Comparison of ENCODE assay signal across 8 cellular contexts in genomic region chr18:3248670-3249359, GRCh38. TPM values are rescaled to one million over a fixed set of nuclear protein-coding genes. Genes with fewer than 3 reads are reported as not detected.
DNase-seq lines count a peak whose midpoint lies in the region; ATAC-seq and TF ChIP-seq lines count a peak whose summit lies in the region.

No MANE protein-coding gene starts in this region.

- H2AFZ ChIP-seq in neural progenitor cell (replicated peaks), result no peak overlapping the region

- peaks cover 15% of the 10 kb centered on the region for H3K27me3 Mint-ChIP-seq in endothelial cell (ENCODE audit: unreplicated experiment)
- peaks cover 2% of the 10 kb centered on the region for H3K27me3 Mint-ChIP-seq in neural progenitor cell (ENCODE audit: insufficient read depth, low read depth)

- H3K4me3 ChIP-seq in BLaER1 treated with 17β-estradiol and CSF1 and Interleukin-3, amounts not matched to agents 10 nM and 100 nM, result peak overlapping the region; percentile 87 to 100 (median 92)
- H3K4me3 ChIP-seq in neural progenitor cell, result peak overlapping the region; percentile 95

- peaks cover 29% of the 10 kb centered on the region for H3F3A ChIP-seq in neural progenitor cell (ENCODE audit: low read depth)

- H3K79me2 ChIP-seq in neural progenitor cell (ENCODE audit: low read depth), result peaks cover 58% of the 10 kb centered on the region

- no peaks in the 10 kb centered on the region for H3K9me3 Mint-ChIP-seq in endothelial cell (ENCODE audit: unreplicated experiment)
- no peaks in the 10 kb centered on the region for H3K9me3 Mint-ChIP-seq in neural progenitor cell

- peaks cover 49 to 70% (median 60%) of the 10 kb centered on the region in 10 experiments for H3K4me1 ChIP-seq in BLaER1 treated with 17β-estradiol and CSF1 and Interleukin-3, amounts not matched to agents 10 nM and 100 nM
- peaks cover 17% of the 10 kb centered on the region for H3K4me1 ChIP-seq in neural progenitor cell

- H3K4me1 Mint-ChIP-seq in endothelial cell (ENCODE audit: unreplicated experiment) (peaks cover 37% of the 10 kb centered on the region), neural progenitor cell (peaks cover 21% of the 10 kb centered on the region)

- peaks cover 15% of the 10 kb centered on the region for H3K36me3 Mint-ChIP-seq in endothelial cell (ENCODE audit: low read depth, unreplicated experiment)
- peaks cover 6% of the 10 kb centered on the region for H3K36me3 Mint-ChIP-seq in neural progenitor cell

- peak overlapping the region; percentile 98 for H3K4me3 Mint-ChIP-seq in endothelial cell (ENCODE audit: unreplicated experiment)
- H3K4me3 Mint-ChIP-seq in neural progenitor cell, result peak overlapping the region; percentile 93

- peaks cover 8 to 53% (median 51%) of the 10 kb centered on the region in 11 experiments; a peak in 21 of 22 replicates for H4K20me1 ChIP-seq in BLaER1 treated with 17β-estradiol and CSF1 and Interleukin-3, amounts not matched to agents 10 nM and 100 nM
- peaks cover 46% of the 10 kb centered on the region for H4K20me1 ChIP-seq in neural progenitor cell (ENCODE audit: low read depth)

- H3K27ac Mint-ChIP-seq in endothelial cell (ENCODE audit: unreplicated experiment) (peak overlapping the region; percentile 99), neural progenitor cell (peak overlapping the region; percentile 93)

- H3K4me2 ChIP-seq in BLaER1 treated with 17β-estradiol and CSF1 and Interleukin-3, amounts not matched to agents 10 nM and 100 nM, result peak overlapping the region; percentile 87 to 97 (median 92)
- peak overlapping the region; percentile 97 for H3K4me2 ChIP-seq in neural progenitor cell

- no peaks in the 10 kb centered on the region for H3K9me3 ChIP-seq in BLaER1 treated with 17β-estradiol and CSF1 and Interleukin-3, amounts not matched to agents 10 nM and 100 nM (replicated peaks in 1 of 11)
- H3K9me3 ChIP-seq in neural progenitor cell (ENCODE audit: low read depth), result no peaks in the 10 kb centered on the region

- DNase-seq in H4 (ENCODE audit: low spot score), result peak; percentile 59
- no peak for DNase-seq in endothelial cell (ENCODE audit: low spot score)
- DNase-seq in neural progenitor cell (ENCODE audit: low spot score), result peak; percentile 31
- no peak for DNase-seq in ureter (ENCODE audit: low spot score)
- DNase-seq in NCI-H1694 (lab: John Stamatoyannopoulos, UW), result no peak
- no peak for DNase-seq in OCI-M2 (lab: John Stamatoyannopoulos, UW; ENCODE audit: unreplicated experiment)

- no peak for ATAC-seq in SK-N-SH treated with all-trans-retinoic acid at 6 μM for 48 hours

- peak overlapping the region; percentile 92 to 100 (median 97) for H3K9ac ChIP-seq in BLaER1 treated with 17β-estradiol and CSF1 and Interleukin-3, amounts not matched to agents 10 nM and 100 nM
- peak overlapping the region; percentile 90 for H3K9ac ChIP-seq in neural progenitor cell

- peaks cover 23 to 47% (median 32%) of the 10 kb centered on the region in 11 experiments for H3K36me3 ChIP-seq in BLaER1 treated with 17β-estradiol and CSF1 and Interleukin-3, amounts not matched to agents 10 nM and 100 nM
- H3K36me3 ChIP-seq in neural progenitor cell, result peaks cover 7% of the 10 kb centered on the region

- H3K27me3 ChIP-seq in BLaER1 treated with 17β-estradiol and CSF1 and Interleukin-3, amounts not matched to agents 10 nM and 100 nM, result no peaks in the 10 kb centered on the region
- no peaks in the 10 kb centered on the region for H3K27me3 ChIP-seq in neural progenitor cell

- TF ChIP-seq CTCF in endothelial cell (IDR thresholded peaks at IDR 0.05; ENCODE audit: unreplicated experiment), result no peak
- no peak for TF ChIP-seq CTCF in neural progenitor cell (IDR thresholded peaks at IDR 0.05)

- H3K27ac ChIP-seq in BLaER1 treated with 17β-estradiol and CSF1 and Interleukin-3, amounts not matched to agents 10 nM and 100 nM, result peak overlapping the region; percentile 96 to 100 (median 98); a peak in 21 of 22 replicates
- no peak overlapping the region for H3K27ac ChIP-seq in neural progenitor cell

TF ChIP-seq in SK-N-SH treated with all-trans-retinoic acid at 6 μM for 48 hours, 23 proteins besides CTCF, POLR2A, EP300 and RAD21:
- TF ChIP-seq ZC3H10 (CRISPR knock-in tag; IDR thresholded peaks at IDR 0.05), result 0 out of 2 replicates have a peak, but pooled peaks have one; percentile 18
- TF ChIP-seq CSRNP3 (CRISPR knock-in tag; IDR thresholded peaks at IDR 0.05), result no peak
TF ChIP-seq in SK-N-SH treated with all-trans-retinoic acid at 6 μM for 48 hours: peak in this region for 1.

RNA-seq across cellular contexts. Expression of gene MYL12A, which starts 1.2 kb away (rescaled TPM):
- total RNA-seq in H4 (2014; rRNA removed; shearing (Covaris generic)), result 437 and 447 TPM in 2 replicates
- total RNA-seq in endothelial cell (ENCODE audit: unreplicated experiment) (430 TPM), neural progenitor cell (ENCODE audit: low replicate concordance) (222 and 365 TPM in 2 replicates), ureter (299 TPM)

RNA-seq across cellular contexts. Expression of gene MYL12B, which starts 13.1 kb away (rescaled TPM):
- total RNA-seq in H4 (2014; rRNA removed; shearing (Covaris generic)), result 460 and 468 TPM in 2 replicates
- total RNA-seq in endothelial cell (ENCODE audit: unreplicated experiment) (298 TPM), neural progenitor cell (ENCODE audit: low replicate concordance) (127 and 152 TPM in 2 replicates), ureter (372 TPM)

RNA-seq across cellular contexts. Expression of gene MYOM1, which starts 29.0 kb away (rescaled TPM):
- 0.02 TPM in 1 of 2 replicates, not detected in the other for total RNA-seq in H4 (2014; rRNA removed; shearing (Covaris generic))
- total RNA-seq in endothelial cell (ENCODE audit: unreplicated experiment), result 0.49 TPM
- 0.45 and 1.4 TPM in 2 replicates for total RNA-seq in neural progenitor cell (ENCODE audit: low replicate concordance)
- total RNA-seq in ureter, result 9.7 TPM

Comparison
In these comparisons a context has a peak if more than half of its experiments do, and no peak if none do; other contexts are left out.
1. DNase-seq: peak in H4 (single experiment) and neural progenitor cell (single experiment); none in endothelial cell (single experiment), ureter (single experiment), NCI-H1694 (single experiment) and OCI-M2 (single experiment).